In genomic region chr13:23723463-23723862, GRCh38 we compare ENCODE assay signal across 14 cellular contexts.
DNase-seq lines count a peak whose midpoint lies in the region; ATAC-seq and TF ChIP-seq lines count a peak whose summit lies in the region.
"Had no signal": no experiment of that assay in that cellular context is flagged by ENCODE, and none has a peak within 500 bp of the region (broad histone marks: within the 10 kb centered on the region; RNA-seq: fewer than 3 reads in every experiment).

No MANE protein-coding gene starts in this region.

- H3F3A ChIP-seq in PC-9 (ENCODE audit: insufficient read depth, low read depth) = no peaks in the 10 kb centered on the region

- H3K27ac ChIP-seq in thyroid gland (peak overlapping the region; percentile 39 to 62 (median 43)), PC-9 (no peak overlapping the region)
- H3K27ac ChIP-seq: 22Rv1 had no signal

- ATAC-seq in GM21423 (IDR thresholded peaks at IDR 0.05; ENCODE audit: unreplicated experiment) = no peak

- CTCF ChIA-PET in PC-9 (lab: Charles Lee) = no interaction called here

- H4K20me1 ChIP-seq in PC-9 (ENCODE audit: insufficient read depth) = no peaks in the 10 kb centered on the region

- no peaks in the 10 kb centered on the region; the same call in 1 of the 2 replicates for H3K9me2 ChIP-seq in PC-9 (ENCODE audit: insufficient read depth)

- peaks cover 4% of the 10 kb centered on the region for H3K36me3 Mint-ChIP-seq in brain

- TF ChIP-seq CTCF in brain (conservative IDR thresholded peaks at IDR 0.05) (no peak), thyroid gland (IDR thresholded peaks at IDR 0.05) (no peak), PC-9 (conservative IDR thresholded peaks at IDR 0.05) (no peak)

- H3K4me1 ChIP-seq in thyroid gland = peaks cover 8 to 25% of the 10 kb centered on the region in 2 donors
- no peaks in the 10 kb centered on the region for H3K4me1 ChIP-seq in PC-9 (replicated peaks; ENCODE audit: insufficient read depth)

- H3K27me3 ChIP-seq in thyroid gland = no peaks in the 10 kb centered on the region
- no peaks in the 10 kb centered on the region for H3K27me3 ChIP-seq in PC-9 (ENCODE audit: insufficient read depth, low read depth)
- H3K27me3 ChIP-seq: tibial nerve had no signal

- H3K4me3 ChIP-seq in thyroid gland (replicated peaks in 1 of 3) (no peak overlapping the region), PC-9 (no peak overlapping the region)
- H3K4me3 ChIP-seq: skin epidermis, tibial nerve had no signal

- peaks cover 19% of the 10 kb centered on the region for H3K4me1 Mint-ChIP-seq in brain

- 14 to 18% methylated on average over 1 of the region's 1 CpG for WGBS in thyroid gland, 2 donors

- H3K9me3 Mint-ChIP-seq in brain = no peaks in the 10 kb centered on the region
- H3K9me3 Mint-ChIP-seq: IgD-negative memory B cell had no signal

- H3K27me3 Mint-ChIP-seq in brain = peaks cover 3% of the 10 kb centered on the region
- H3K27me3 Mint-ChIP-seq: IgD-negative memory B cell had no signal

- H3K79me2 ChIP-seq in PC-9 (ENCODE audit: low read depth) = no peaks in the 10 kb centered on the region

- no TSS peak for BruUV-seq in PC-9 (replicated peaks; lab: Mats Ljungman, UMichigan)

- peak; percentile 20 for DNase-seq in DMS53 (lab: John Stamatoyannopoulos, UW)
- no peak for DNase-seq in DMS53 treated with DMSO at 0.1 percent for 48 hours (lab: John Stamatoyannopoulos, UW; ENCODE audit: unreplicated experiment)
- peak; percentile 36 for DNase-seq in kidney glomerular epithelial cell (lab: John Stamatoyannopoulos, UW)
- peak in 1 of 2 donors; percentile 27 for DNase-seq in thyroid gland
- DNase-seq in NCI-H69 (lab: John Stamatoyannopoulos, UW) = no peak
- no peak for DNase-seq in PC-9
- DNase-seq: activated CD4-positive, alpha-beta T cell treated with anti-CD3 and anti-CD28 coated beads for 1 hour; erythroblast had no signal

- no peak overlapping the region for H3K4me3 Mint-ChIP-seq in brain
- H3K4me3 Mint-ChIP-seq: IgD-negative memory B cell had no signal

- POLR2A ChIA-PET in PC-9 (lab: Charles Lee; ENCODE audit: unreplicated experiment) = no interaction called here

- no peak overlapping the region for H3K4me2 ChIP-seq in PC-9

- intact Hi-C loops in thyroid gland (cut with DNase I) = no loop called here
- intact Hi-C loops in PC-9 (cut with micrococcal nuclease; ENCODE audit: unreplicated experiment) = no loop called here

- no peak overlapping the region for H2AFZ ChIP-seq in PC-9

- H3K36me3 ChIP-seq in thyroid gland (no peaks in the 10 kb centered on the region), PC-9 (ENCODE audit: low read depth) (no peaks in the 10 kb centered on the region)

- H3K27ac Mint-ChIP-seq in brain = peak overlapping the region in 3 of 5 experiments; percentile 0 to 59 (median 58)

- no peak for TF ChIP-seq POLR2A in thyroid gland (IDR thresholded peaks at IDR 0.05)

- no peaks in the 10 kb centered on the region for H3K9me3 ChIP-seq in thyroid gland
- no peaks in the 10 kb centered on the region for H3K9me3 ChIP-seq in PC-9 (ENCODE audit: insufficient read depth, low read depth)
- H3K9me3 ChIP-seq: tibial nerve had no signal

Comparison
In these comparisons a context has a peak if more than half of its experiments do, and no peak if none do; other contexts are left out.
1. DNase-seq: peak in DMS53 (single experiment) and kidney glomerular epithelial cell (single experiment); none in DMS53 treated with DMSO at 0.1 percent for 48 hours (single experiment), NCI-H69 (single experiment) and PC-9 (0 of 2).